In genomic region chr1:162141273-162142023, GRCh38 we compare ENCODE assay signal across 19 cellular contexts.
A peak's percentile ranks its signal among the peaks of the same experiment; 100 is the strongest.
DNase-seq lines count a peak whose midpoint lies in the region; ATAC-seq and TF ChIP-seq lines count a peak whose summit lies in the region.
"Had no signal": no experiment of that assay in that cellular context is flagged by ENCODE, and none has a peak within 500 bp of the region (broad histone marks: within the 10 kb centered on the region; RNA-seq: fewer than 3 reads in every experiment).

No MANE protein-coding gene starts in this region.

- no peaks in the 10 kb centered on the region for H3F3A ChIP-seq in PC-3 (ENCODE audit: low read length, unreplicated experiment)

- TF ChIP-seq CTCF in PC-3 (conservative IDR thresholded peaks at IDR 0.05; ENCODE audit: low read depth, low read length): no peak

- no peak overlapping the region for H3K27ac Mint-ChIP-seq in T-cell
- H3K27ac Mint-ChIP-seq: naive thymus-derived CD4-positive, alpha-beta T cell; T-helper 17 cell had no signal

- H3K9me3 Mint-ChIP-seq in T-cell: no peaks in the 10 kb centered on the region
- H3K9me3 Mint-ChIP-seq: activated T-cell treated with anti-CD3 and anti-CD28 coated beads, Interleukin-2, amount 50 U/mL, for 4 hours had no signal

- H3K9me2 ChIP-seq in PC-3 (replicated peaks; ENCODE audit: low read length): no peaks in the 10 kb centered on the region

- peaks cover 8% of the 10 kb centered on the region for H3K79me1 ChIP-seq in trophoblast cell (ENCODE audit: low read length)

- peak; percentile 78 for ATAC-seq in PC-3
- ATAC-seq in HG03039 (IDR thresholded peaks at IDR 0.05; ENCODE audit: unreplicated experiment): no peak
- ATAC-seq in T-cell (replicated peaks in 1 of 4): no peak
- ATAC-seq in HG02623 (IDR thresholded peaks at IDR 0.05; ENCODE audit: unreplicated experiment): no peak
- ATAC-seq: activated T-cell treated with anti-CD3 and anti-CD28 coated beads, Interleukin-2, amount 50 U/mL, for 4 hours; heart left ventricle; naive thymus-derived CD4-positive, alpha-beta T cell; T-helper 17 cell had no signal

- H3K14ac ChIP-seq in trophoblast cell (ENCODE audit: low read length): no peak overlapping the region

- BruUV-seq in PC-3 (replicated peaks; lab: Mats Ljungman, UMichigan): no TSS peak

- H4K12ac ChIP-seq in trophoblast cell (ENCODE audit: low read depth, low read length): no peak overlapping the region

- DNase-seq in GM04504 (ENCODE audit: low read depth) (peak; percentile 20), PC-3 (peak; percentile 87), fibroblast of gingiva (ENCODE audit: low read depth) (peak; percentile 26), trophoblast cell (peak; percentile 19 to 78), T-cell (no peak)
- DNase-seq in activated CD4-positive, CD25-positive, alpha-beta regulatory T cell (lab: John Stamatoyannopoulos, UW): no peak
- DNase-seq: activated CD4-positive, alpha-beta T cell treated with anti-CD3 and anti-CD28 coated beads for 48 hours; activated T-cell treated with anti-CD3 and anti-CD28 coated beads, Interleukin-2, amount 50 U/mL, for 4 hours; dorsolateral prefrontal cortex; heart left ventricle; naive thymus-derived CD4-positive, alpha-beta T cell; NCI-H1048; NCI-H345; OCI-M1; sigmoid colon; stomach; T-helper 17 cell had no signal

- H3K4me3 ChIP-seq in PC-3 (ENCODE audit: low read length) (no peak overlapping the region), trophoblast cell (ENCODE audit: low read depth, low read length) (no peak overlapping the region)
- H3K4me3 ChIP-seq: dorsolateral prefrontal cortex, heart left ventricle, sigmoid colon, stomach had no signal

- no peak overlapping the region for H2BK5ac ChIP-seq in trophoblast cell (ENCODE audit: low read depth, low read length, poor library complexity)

- H3K9ac ChIP-seq in PC-3 (ENCODE audit: low read length) (no peak overlapping the region), trophoblast cell (ENCODE audit: low read length) (no peak overlapping the region)

- no peak overlapping the region for H3K18ac ChIP-seq in trophoblast cell (ENCODE audit: low read length)

- no peak overlapping the region for H2AK5ac ChIP-seq in trophoblast cell (ENCODE audit: low read length)

- no peaks in the 10 kb centered on the region for H3K27me3 ChIP-seq in PC-3 (ENCODE audit: low read length)
- no peaks in the 10 kb centered on the region for H3K27me3 ChIP-seq in trophoblast cell (ENCODE audit: insufficient read depth, low read length)
- H3K27me3 ChIP-seq: dorsolateral prefrontal cortex, heart left ventricle, sigmoid colon, stomach had no signal

- no peaks in the 10 kb centered on the region for H3K36me3 ChIP-seq in PC-3 (ENCODE audit: low read depth, low read length)
- no peaks in the 10 kb centered on the region for H3K36me3 ChIP-seq in trophoblast cell (ENCODE audit: control insufficient read depth in 1 of 2, insufficient read depth in 2 of 2, low read length in 2 of 2)
- H3K36me3 ChIP-seq: heart left ventricle, sigmoid colon, stomach had no signal

- H2BK120ac ChIP-seq in trophoblast cell (ENCODE audit: insufficient read depth, low read length, poor library complexity): no peak overlapping the region

- no peak overlapping the region for H3K4me3 Mint-ChIP-seq in T-cell
- H3K4me3 Mint-ChIP-seq: activated T-cell treated with anti-CD3 and anti-CD28 coated beads, Interleukin-2, amount 50 U/mL, for 4 hours; naive thymus-derived CD4-positive, alpha-beta T cell; T-helper 17 cell had no signal

- peaks cover 22 to 30% of the 10 kb centered on the region in 2 donors for H3K27me3 Mint-ChIP-seq in T-cell

- no peaks in the 10 kb centered on the region for H3K36me3 Mint-ChIP-seq in T-cell
- H3K36me3 Mint-ChIP-seq: naive thymus-derived CD4-positive, alpha-beta T cell had no signal

- POLR2A ChIA-PET in PC-3 (lab: Charles Lee; ENCODE audit: unreplicated experiment): interaction anchor here (0.6 kb wide), 1 partner anchor 7 kb away, joined by 7 read pairs; no protein-coding TSS in a partner anchor
- POLR2A ChIA-PET in T-cell (lab: Charles Lee): no interaction called here

- H3K4me1 ChIP-seq in PC-3 (ENCODE audit: insufficient read depth, low read length) (peaks cover 45% of the 10 kb centered on the region), trophoblast cell (ENCODE audit: control insufficient read depth in 1 of 2, insufficient read depth in 2 of 2, low read length in 2 of 2) (peaks cover 14 to 30% of the 10 kb centered on the region in 2 experiments)

- H3K4me2 ChIP-seq in PC-3 (ENCODE audit: low read length) (peak overlapping the region; percentile 59), trophoblast cell (ENCODE audit: low read length) (no peak overlapping the region)

- no peak overlapping the region for H4K91ac ChIP-seq in trophoblast cell (ENCODE audit: low read depth, low read length)

- H3K4me1 Mint-ChIP-seq in T-cell: no peaks in the 10 kb centered on the region
- H3K4me1 Mint-ChIP-seq: naive thymus-derived CD4-positive, alpha-beta T cell had no signal

- H4K20me1 ChIP-seq in PC-3 (ENCODE audit: low read length): no peaks in the 10 kb centered on the region

- no peak overlapping the region for H3K4ac ChIP-seq in trophoblast cell (ENCODE audit: low read depth, low read length)

- H3K79me2 ChIP-seq in PC-3 (ENCODE audit: low read length): 0 out of 2 replicates have a peak, but pooled peaks cover 7% of the 10 kb centered on the region
- H3K79me2 ChIP-seq in trophoblast cell (ENCODE audit: control insufficient read depth, insufficient read depth, low read length, poor library complexity): no peaks in the 10 kb centered on the region

- H3K27ac ChIP-seq in PC-3 (ENCODE audit: low read length): peak overlapping the region; percentile 40
- H3K27ac ChIP-seq in trophoblast cell (ENCODE audit: low read depth, low read length): no peak overlapping the region
- H3K27ac ChIP-seq: dorsolateral prefrontal cortex, heart left ventricle, sigmoid colon, stomach had no signal

- CTCF ChIA-PET in PC-3 (lab: Charles Lee): no interaction called here
- CTCF ChIA-PET in T-cell (lab: Charles Lee): no interaction called here

- peak overlapping the region; percentile 10 for H2AFZ ChIP-seq in PC-3 (ENCODE audit: low read length)
- H2AFZ ChIP-seq in trophoblast cell (ENCODE audit: insufficient read depth, low read length, poor library complexity): no peak overlapping the region

- no peak overlapping the region for H4K8ac ChIP-seq in trophoblast cell (ENCODE audit: low read depth, low read length)

- no CpG with 5 or more reads among the region's 4 CpGs for WGBS in trophoblast cell (ENCODE audit: extremely low coverage, insufficient coverage, insufficient read length)

- H2BK12ac ChIP-seq in trophoblast cell (ENCODE audit: low read length): no peak overlapping the region

- no peaks in the 10 kb centered on the region for H3K9me3 ChIP-seq in PC-3 (ENCODE audit: low read length)
- no peaks in the 10 kb centered on the region for H3K9me3 ChIP-seq in trophoblast cell (ENCODE audit: insufficient read depth, low read depth, low read length)
- H3K9me3 ChIP-seq: heart left ventricle, sigmoid colon, stomach had no signal

- intact Hi-C loops in PC-3 (cut with micrococcal nuclease): loop anchor here (1.0 to 5.0 kb wide), 3 partner anchors 37 to 135 kb away; no protein-coding TSS in a partner anchor

- no peak overlapping the region for H3K23ac ChIP-seq in trophoblast cell (ENCODE audit: low read length)

Comparison
In these comparisons a context has a peak if more than half of its experiments do, and no peak if none do; other contexts are left out.
1. DNase-seq: peak in GM04504 (single experiment), PC-3 (single experiment), fibroblast of gingiva (single experiment) and trophoblast cell (2 of 2); none in T-cell (0 of 34) and activated CD4-positive, CD25-positive, alpha-beta regulatory T cell (0 of 4).